8 cellular contexts compared by ENCODE assay signal in the genomic region with DNA sequence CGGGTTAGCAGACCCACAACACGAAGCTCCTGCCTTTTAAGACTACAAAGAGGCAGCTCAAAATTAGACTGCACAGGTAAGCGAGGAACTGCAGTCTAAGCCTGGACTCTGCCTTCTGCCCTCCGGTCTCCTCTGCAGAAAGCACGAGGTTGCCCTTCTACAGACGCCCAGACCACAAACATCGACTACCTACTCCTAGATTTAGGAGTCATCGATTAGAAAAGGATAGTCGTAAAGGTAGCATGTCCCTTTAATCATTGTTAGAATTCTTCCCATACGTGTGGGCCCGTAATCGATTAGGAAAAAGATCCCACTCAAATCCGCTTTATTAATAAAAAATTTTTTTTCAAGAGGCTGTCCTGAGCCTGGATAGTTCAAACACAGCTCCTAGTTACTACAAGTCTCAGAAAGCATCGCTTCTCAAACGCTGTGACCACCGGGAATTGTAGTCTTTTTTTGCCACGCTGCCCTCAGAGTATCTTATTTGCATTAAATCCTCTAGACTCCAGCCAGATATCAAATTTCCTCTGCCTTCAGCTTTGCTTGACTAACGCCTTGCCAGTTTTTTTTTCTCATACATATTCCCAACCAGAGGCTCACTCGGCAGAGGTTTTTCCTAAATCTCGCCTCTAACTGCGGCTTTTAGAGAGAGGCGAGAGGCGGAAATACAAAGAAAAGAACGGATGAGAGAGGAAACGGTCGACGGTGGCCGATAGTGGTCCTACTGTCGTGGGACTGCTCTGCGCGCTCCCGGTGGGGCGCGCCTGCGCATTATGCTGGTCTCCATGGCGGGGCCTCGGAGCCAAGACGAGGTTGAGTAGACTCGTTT. TPM values are rescaled to one million over a fixed set of nuclear protein-coding genes. Genes with fewer than 3 reads are reported as not detected.
DNase-seq lines count a peak whose midpoint lies in the region; ATAC-seq and TF ChIP-seq lines count a peak whose summit lies in the region.

A gene with protein sequence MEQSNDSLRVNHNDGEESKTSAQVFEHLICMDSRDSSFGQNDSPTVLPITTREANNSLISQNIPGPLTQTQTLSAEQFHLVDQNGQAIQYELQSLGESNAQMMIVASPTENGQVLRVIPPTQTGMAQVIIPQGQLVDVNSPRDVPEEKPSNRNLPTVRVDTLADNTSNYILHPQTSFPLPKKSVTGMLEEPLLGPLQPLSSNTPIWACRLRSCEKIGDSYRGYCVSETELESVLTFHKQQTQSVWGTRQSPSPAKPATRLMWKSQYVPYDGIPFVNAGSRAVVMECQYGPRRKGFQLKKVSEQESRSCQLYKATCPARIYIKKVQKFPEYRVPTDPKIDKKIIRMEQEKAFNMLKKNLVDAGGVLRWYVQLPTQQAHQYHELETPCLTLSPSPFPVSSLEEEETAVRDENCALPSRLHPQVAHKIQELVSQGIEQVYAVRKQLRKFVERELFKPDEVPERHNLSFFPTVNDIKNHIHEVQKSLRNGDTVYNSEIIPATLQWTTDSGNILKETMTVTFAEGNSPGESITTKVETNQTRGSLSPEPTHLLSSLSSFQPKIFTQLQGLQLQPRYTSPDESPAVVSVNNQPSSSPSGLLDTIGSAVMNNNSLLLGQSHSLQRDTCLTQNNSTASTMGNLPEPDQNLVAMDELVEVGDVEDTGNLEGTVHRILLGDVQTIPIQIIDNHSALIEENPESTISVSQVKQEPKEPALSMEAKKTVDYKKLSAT (plus strand): TSS at position 763 of the 829 bp plus-strand sequence. CDS start 29,628 bp downstream, outside the sequence.
A gene (minus strand): TSS at position 161 of the 829 bp plus-strand sequence. CDS start 197 bp downstream, outside the sequence.

- intact Hi-C loops in naive thymus-derived CD4-positive, alpha-beta T cell (cut with micrococcal nuclease): loop anchor here (1.0 to 10.0 kb wide), 16 partner anchors 40 to 1839 kb away; a partner anchor contains a TSS

- peak within 1 kb of the TSS; percentile 100 for H3K4me3 ChIP-seq in fibroblast of mammary gland (ENCODE audit: control insufficient read depth, low read depth, low read length)
- peak within 1 kb of the TSS; percentile 82 for H3K4me3 ChIP-seq in naive thymus-derived CD4-positive, alpha-beta T cell (ENCODE audit: low read length)

- no peaks in the 10 kb centered on the region for H3K9me3 Mint-ChIP-seq in activated T-helper 17 cell treated with anti-CD3 and anti-CD28 coated beads, Interleukin-2, amount 50 U/mL, for 72 hours
- H3K9me3 Mint-ChIP-seq in naive thymus-derived CD4-positive, alpha-beta T cell: no peaks in the 10 kb centered on the region
- no peaks in the 10 kb centered on the region for H3K9me3 Mint-ChIP-seq in stimulated activated memory B cell treated with anti-CD40 and anti-IgM and Interleukin-4, amounts not matched to agents 10 μg/mL and 1 μg/mL and 100 μg/mL, for 72 hours

- H3K36me3 ChIP-seq in naive thymus-derived CD4-positive, alpha-beta T cell (ENCODE audit: control insufficient read depth in 2 of 3, insufficient read depth in 3 of 3, low read length in 3 of 3): no peaks in the 10 kb centered on the region

- CTCF ChIA-PET in naive thymus-derived CD4-positive, alpha-beta T cell (lab: Charles Lee): interaction anchor here (0.6 to 1.2 kb wide), 5 partner anchors 20 to 437 kb away, joined by 3 to 5 read pairs (median 3); no protein-coding TSS in a partner anchor

- peaks cover 4 to 11% of the 10 kb centered on the region in 2 donors for H3K4me1 ChIP-seq in naive thymus-derived CD4-positive, alpha-beta T cell (ENCODE audit: control insufficient read depth in 2 of 2, insufficient read depth in 2 of 2, low read length in 2 of 2)

- peaks cover 18% of the 10 kb centered on the region for H3K4me1 Mint-ChIP-seq in activated T-helper 17 cell treated with anti-CD3 and anti-CD28 coated beads, Interleukin-2, amount 50 U/mL, for 72 hours
- H3K4me1 Mint-ChIP-seq in naive thymus-derived CD4-positive, alpha-beta T cell: peaks cover 24 to 50% (median 34%) of the 10 kb centered on the region in 7 donors
- H3K4me1 Mint-ChIP-seq in stimulated activated memory B cell treated with anti-CD40 and anti-IgM and Interleukin-4, amounts not matched to agents 10 μg/mL and 1 μg/mL and 100 μg/mL, for 72 hours: peaks cover 34% of the 10 kb centered on the region

- no peak for TF ChIP-seq CTCF in fibroblast of mammary gland (conservative IDR thresholded peaks at IDR 0.05; ENCODE audit: control insufficient read depth, insufficient read depth, low read depth, low read length)

- H3K4me3 Mint-ChIP-seq in activated T-helper 17 cell treated with anti-CD3 and anti-CD28 coated beads, Interleukin-2, amount 50 U/mL, for 72 hours: peak within 1 kb of the TSS; percentile 91
- H3K4me3 Mint-ChIP-seq in naive thymus-derived CD4-positive, alpha-beta T cell: peak within 1 kb of the TSS; percentile 90 to 100 (median 98)
- H3K4me3 Mint-ChIP-seq in stimulated activated memory B cell treated with anti-CD40 and anti-IgM and Interleukin-4, amounts not matched to agents 10 μg/mL and 1 μg/mL and 100 μg/mL, for 72 hours: peak within 1 kb of the TSS; percentile 98

- no peaks in the 10 kb centered on the region for H3K9me3 ChIP-seq in naive thymus-derived CD4-positive, alpha-beta T cell (ENCODE audit: control insufficient read depth in 2 of 3, low read length in 3 of 3)

- DNase-seq in EH (ENCODE audit: low read depth): peak; percentile 95
- DNase-seq in GOT3 (lab: John Stamatoyannopoulos, UW): peak; percentile 71
- peak; percentile 93 for DNase-seq in LHCN-M2 (ENCODE audit: low read depth)
- peak; percentile 94 for DNase-seq in RPMI7951 (ENCODE audit: low read depth)
- peak; percentile 94 for DNase-seq in fibroblast of mammary gland (ENCODE audit: low read depth)
- peak; percentile 81 to 93 (median 89) for DNase-seq in naive thymus-derived CD4-positive, alpha-beta T cell

- H3K36me3 Mint-ChIP-seq in activated T-helper 17 cell treated with anti-CD3 and anti-CD28 coated beads, Interleukin-2, amount 50 U/mL, for 72 hours (ENCODE audit: low read depth): peaks cover 14% of the 10 kb centered on the region
- no peaks in the 10 kb centered on the region for H3K36me3 Mint-ChIP-seq in naive thymus-derived CD4-positive, alpha-beta T cell
- H3K36me3 Mint-ChIP-seq in stimulated activated memory B cell treated with anti-CD40 and anti-IgM and Interleukin-4, amounts not matched to agents 10 μg/mL and 1 μg/mL and 100 μg/mL, for 72 hours: peaks cover 13% of the 10 kb centered on the region

- H3K27me3 ChIP-seq in naive thymus-derived CD4-positive, alpha-beta T cell (ENCODE audit: control insufficient read depth in 2 of 2, insufficient read depth in 2 of 2, low read length in 2 of 2): no peaks in the 10 kb centered on the region

- POLR2A ChIA-PET in naive thymus-derived CD4-positive, alpha-beta T cell (lab: Charles Lee): interaction anchor here (0.6 to 2.3 kb wide), 11 partner anchors 10 to 1111 kb away, joined by 3 to 16 read pairs (median 3); a partner anchor contains a TSS

- H3K27ac Mint-ChIP-seq in activated T-helper 17 cell treated with anti-CD3 and anti-CD28 coated beads, Interleukin-2, amount 50 U/mL, for 72 hours: peak within 1 kb of the TSS; percentile 92
- H3K27ac Mint-ChIP-seq in naive thymus-derived CD4-positive, alpha-beta T cell: peak within 1 kb of the TSS; percentile 93 to 99 (median 97)
- H3K27ac Mint-ChIP-seq in stimulated activated memory B cell treated with anti-CD40 and anti-IgM and Interleukin-4, amounts not matched to agents 10 μg/mL and 1 μg/mL and 100 μg/mL, for 72 hours: peak within 1 kb of the TSS; percentile 91

- peak within 1 kb of the TSS; percentile 79 for H3K27ac ChIP-seq in naive thymus-derived CD4-positive, alpha-beta T cell (ENCODE audit: low read depth, low read length)

- H3K27me3 Mint-ChIP-seq in activated T-helper 17 cell treated with anti-CD3 and anti-CD28 coated beads, Interleukin-2, amount 50 U/mL, for 72 hours: no peaks in the 10 kb centered on the region
- H3K27me3 Mint-ChIP-seq in naive thymus-derived CD4-positive, alpha-beta T cell: no peaks in the 10 kb centered on the region
- H3K27me3 Mint-ChIP-seq in stimulated activated memory B cell treated with anti-CD40 and anti-IgM and Interleukin-4, amounts not matched to agents 10 μg/mL and 1 μg/mL and 100 μg/mL, for 72 hours: no peaks in the 10 kb centered on the region

- ATAC-seq in activated T-helper 17 cell treated with anti-CD3 and anti-CD28 coated beads, Interleukin-2, amount 50 U/mL, for 72 hours (replicated peaks): peak; percentile 91
- ATAC-seq in naive thymus-derived CD4-positive, alpha-beta T cell: peak; percentile 93
- ATAC-seq in stimulated activated memory B cell treated with anti-CD40 and anti-IgM and Interleukin-4, amounts not matched to agents 10 μg/mL and 1 μg/mL and 100 μg/mL, for 72 hours: peak; percentile 93

RNA-seq across cellular contexts. Expression of the first gene that starts in this region (rescaled TPM):
- 8.0 and 11.6 TPM in 2 replicates for total RNA-seq in LHCN-M2 (2014; rRNA removed)
- polyA plus RNA-seq in LHCN-M2 (2012): 1.8 TPM
- 5.1 and 6.7 TPM in 2 replicates for total RNA-seq in RPMI7951 (2014; rRNA removed; shearing (Covaris generic))
- total RNA-seq in activated T-helper 17 cell treated with anti-CD3 and anti-CD28 coated beads, Interleukin-2, amount 50 U/mL, for 72 hours: 1 to 10 TPM; 4.1 to 5.5 TPM
- 10 to 100 TPM; 10.2 to 31.2 (median 15.4) TPM for total RNA-seq in naive thymus-derived CD4-positive, alpha-beta T cell
- 1 to 10 TPM; 4.8 to 5.4 TPM for polyA plus RNA-seq in naive thymus-derived CD4-positive, alpha-beta T cell

RNA-seq across cellular contexts. Expression of the second gene that starts in this region (rescaled TPM):
- 33.5 and 41.0 TPM in 2 replicates for total RNA-seq in LHCN-M2 (2014; rRNA removed)
- polyA plus RNA-seq in LHCN-M2 (2012): 25.7 TPM
- total RNA-seq in RPMI7951 (2014; rRNA removed; shearing (Covaris generic)): 64.1 and 72.1 TPM in 2 replicates
- 100 to 1,000 TPM in 1 of 2 donors, 10 to 100 TPM in 1; 53.0 to 100 TPM for total RNA-seq in activated T-helper 17 cell treated with anti-CD3 and anti-CD28 coated beads, Interleukin-2, amount 50 U/mL, for 72 hours
- total RNA-seq in naive thymus-derived CD4-positive, alpha-beta T cell: 10 to 100 TPM; 17.2 to 50.4 (median 20.8) TPM
- polyA plus RNA-seq in naive thymus-derived CD4-positive, alpha-beta T cell: 10 to 100 TPM; 16.8 to 17.5 TPM

Comparison
In these comparisons a context has a peak if more than half of its experiments do, and no peak if none do; other contexts are left out.
1. Peak in every context shown above with its lines: DNase-seq, ATAC-seq, H3K4me3 ChIP-seq and H3K27ac ChIP-seq.